28 cellular contexts compared by ENCODE assay signal in the genomic region with DNA sequence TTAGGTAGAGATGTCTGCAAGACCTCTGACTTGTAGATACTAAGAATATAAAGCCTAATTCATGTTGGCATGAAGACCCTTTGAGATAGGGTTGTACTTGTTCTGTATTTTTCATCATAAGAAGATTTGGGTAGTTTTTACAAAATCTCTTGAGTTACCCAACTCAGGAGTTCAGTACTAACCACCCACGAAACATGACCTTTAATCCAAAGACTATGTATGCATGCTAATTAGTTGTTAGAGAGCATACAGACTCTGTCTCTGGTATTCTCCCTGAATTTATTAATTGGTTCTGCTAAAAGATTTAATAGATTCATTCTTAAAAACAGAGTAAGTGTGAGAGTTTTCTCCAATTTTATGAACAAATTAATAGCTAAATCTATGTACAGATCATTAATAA. TPM values are rescaled to one million over a fixed set of nuclear protein-coding genes. Genes with fewer than 3 reads are reported as not detected.
"Had no signal": no experiment of that assay in that cellular context is flagged by ENCODE, and none has a peak within 500 bp of the region (broad histone marks: within the 10 kb centered on the region; RNA-seq: fewer than 3 reads in every experiment).

No MANE protein-coding gene starts in this region.

- H3K4me1 ChIP-seq: ascending aorta had no signal

- FAIRE-seq: bronchial epithelial cell, frontal cortex had no signal

- H3K27me3 ChIP-seq: ascending aorta, dorsolateral prefrontal cortex had no signal

- DNase-seq: activated B cell treated with CpG ODN at 0.5 μM for 24 hours; activated CD4-positive, alpha-beta T cell treated with anti-CD3 and anti-CD28 coated beads for 48 hours; activated CD4-positive, alpha-beta T cell treated with anti-CD3 and anti-CD28 coated beads, Interleukin-2, amount 50 U/mL, for 1 hour; activated CD4-positive, alpha-beta T cell treated with anti-CD3 and anti-CD28 coated beads, Interleukin-2, amount 50 U/mL, for 48 hours; activated CD8-positive, alpha-beta memory T cell treated with anti-CD3 and anti-CD28 coated beads for 24 hours; activated CD8-positive, alpha-beta T cell treated with anti-CD3 and anti-CD28 coated beads for 36 hours; activated effector memory CD4-positive, alpha-beta T cell treated with Interleukin-2 at 50 U/mL for 16 hours; activated gamma-delta T cell treated with Interleukin-2 at 50 U/mL for 16 hours; activated naive CD4-positive, alpha-beta T cell treated with anti-CD3 and anti-CD28 coated beads, Interleukin-2, amount 50 U/mL, for 16 hours; activated naive CD4-positive, alpha-beta T cell treated with Interleukin-2 at 50 U/mL for 16 hours; activated T-cell treated with anti-CD3 and anti-CD28 coated beads, Interleukin-2, amount 50 U/mL, for 4 hours; dorsolateral prefrontal cortex; effector memory CD4-positive, alpha-beta T cell; endodermal cell; head of caudate nucleus; T-helper 9 cell; WERI-Rb-1 had no signal

- H3K27me3 Mint-ChIP-seq: activated B cell treated with CpG ODN at 0.5 μM for 24 hours; activated CD8-positive, alpha-beta T cell treated with anti-CD3 and anti-CD28 coated beads for 36 hours; activated naive CD8-positive, alpha-beta T cell; activated T-helper 17 cell treated with anti-CD3 and anti-CD28 coated beads, Interleukin-2, amount 50 U/mL, for 72 hours; brain; central memory CD8-positive, alpha-beta T cell; dendritic cell treated with granulocyte-macrophage colony-stimulating factor and Interleukin-4, amounts not matched to agents 40 ng/mL and 50 ng/mL, for 4 days had no signal

- H3K27ac Mint-ChIP-seq: activated B cell treated with CpG ODN at 0.5 μM for 24 hours; activated CD8-positive, alpha-beta T cell treated with anti-CD3 and anti-CD28 coated beads for 36 hours; activated T-helper 17 cell treated with anti-CD3 and anti-CD28 coated beads, Interleukin-2, amount 50 U/mL, for 72 hours; brain; dendritic cell treated with granulocyte-macrophage colony-stimulating factor and Interleukin-4, amounts not matched to agents 40 ng/mL and 50 ng/mL, for 4 days; endodermal cell had no signal

- H3K4me3 Mint-ChIP-seq: activated B cell treated with CpG ODN at 0.5 μM for 24 hours; activated CD8-positive, alpha-beta T cell treated with anti-CD3 and anti-CD28 coated beads for 36 hours; activated naive CD8-positive, alpha-beta T cell; activated T-cell treated with anti-CD3 and anti-CD28 coated beads, Interleukin-2, amount 50 U/mL, for 4 hours; activated T-helper 17 cell treated with anti-CD3 and anti-CD28 coated beads, Interleukin-2, amount 50 U/mL, for 72 hours; brain; central memory CD8-positive, alpha-beta T cell; dendritic cell treated with granulocyte-macrophage colony-stimulating factor and Interleukin-4, amounts not matched to agents 40 ng/mL and 50 ng/mL, for 4 days; endodermal cell had no signal

- H3K4me3 ChIP-seq: ascending aorta, coronary artery, dorsolateral prefrontal cortex had no signal

- H3K27ac ChIP-seq: ascending aorta, coronary artery, dorsolateral prefrontal cortex, WERI-Rb-1 had no signal

- H3K9me3 Mint-ChIP-seq: activated B cell treated with CpG ODN at 0.5 μM for 24 hours; activated CD8-positive, alpha-beta T cell treated with anti-CD3 and anti-CD28 coated beads for 36 hours; activated T-cell treated with anti-CD3 and anti-CD28 coated beads, Interleukin-2, amount 50 U/mL, for 4 hours; activated T-helper 17 cell treated with anti-CD3 and anti-CD28 coated beads, Interleukin-2, amount 50 U/mL, for 72 hours; brain; central memory CD8-positive, alpha-beta T cell; dendritic cell treated with granulocyte-macrophage colony-stimulating factor and Interleukin-4, amounts not matched to agents 40 ng/mL and 50 ng/mL, for 4 days; endodermal cell had no signal

- H3K4me1 Mint-ChIP-seq: activated B cell treated with CpG ODN at 0.5 μM for 24 hours, brain, endodermal cell had no signal

- H3K9me3 ChIP-seq: ascending aorta had no signal

- ATAC-seq: activated CD4-positive, CD25-positive, alpha-beta regulatory T cell treated with anti-CD3 and anti-CD28 coated beads, Interleukin-2, amount 50 U/mL, for 24 hours; activated CD8-positive, alpha-beta T cell treated with anti-CD3 and anti-CD28 coated beads for 36 hours; activated T-cell treated with anti-CD3 and anti-CD28 coated beads, Interleukin-2, amount 50 U/mL, for 4 hours; activated T-helper 17 cell treated with anti-CD3 and anti-CD28 coated beads, Interleukin-2, amount 50 U/mL, for 72 hours; esophagus mucosa had no signal

RNA-seq across cellular contexts. Expression of a gene that starts 51.3 kb away (rescaled TPM):
- total RNA-seq: ascending aorta had no signal
